ENCODE assay signal across 20 cellular contexts in genomic region chr7:436367-437128, GRCh38.
DNase-seq lines count a peak whose midpoint lies in the region; TF ChIP-seq lines count a peak whose summit lies in the region.
"Had no signal": no experiment of that assay in that cellular context is flagged by ENCODE, and none has a peak within 500 bp of the region (broad histone marks: within the 10 kb centered on the region; RNA-seq: fewer than 3 reads in every experiment).

No MANE protein-coding gene starts in this region.

- peak overlapping the region in 1 of 5 experiments; percentile 50 for H3K4me3 Mint-ChIP-seq in brain
- H3K4me3 Mint-ChIP-seq: CD4-positive, alpha-beta T cell had no signal

- CTCF ChIA-PET in mammary epithelial cell (lab: Charles Lee; ENCODE audit: low non-redundant PET) (no interaction called here), HEK293 (lab: Yijun Ruan, JAX) (interaction anchor here (0.6 kb wide), 1 partner anchor 262 kb away, joined by 5 read pairs; no protein-coding TSS in a partner anchor)

- dilution Hi-C loops in mammary epithelial cell (cut with HindIII; ENCODE audit: low sequenced_read_pairs) = loop anchor here (10.0 kb wide), 1 partner anchor 58 kb away; no protein-coding TSS in a partner anchor

- TF ChIP-seq CTCF in mammary epithelial cell (conservative IDR thresholded peaks at IDR 0.05 in 1 of 2, IDR thresholded peaks at IDR 0.05 in 1 of 2; ENCODE audit: extremely low read depth in 1 of 2, insufficient read depth in 1 of 2, low read depth in 1 of 2, low read length in 2 of 2) (no peak), breast epithelium (IDR thresholded peaks at IDR 0.05) (no peak), HEK293 (tag by site-specific recombination; IDR thresholded peaks at IDR 0.05) (no peak), brain (conservative IDR thresholded peaks at IDR 0.05) (no peak), prostate gland (IDR thresholded peaks at IDR 0.05) (no peak)

- H3K79me2 ChIP-seq in mammary epithelial cell (ENCODE audit: insufficient read depth, low read length) = no peaks in the 10 kb centered on the region

- BruUV-seq in mammary epithelial cell (replicated peaks; lab: Mats Ljungman, UMichigan) = no TSS peak

- WGBS in mammary epithelial cell (ENCODE audit: low coverage, missing lambda C conversion rate) = 73% methylated on average over 21 of the region's 33 CpGs
- WGBS in prostate gland = 87% methylated on average over 11 of the region's 33 CpGs

- H3K9me3 Mint-ChIP-seq in brain = peaks cover 0 to 19% (median 5%) of the 10 kb centered on the region in 5 experiments
- H3K9me3 Mint-ChIP-seq: CD4-positive, alpha-beta T cell had no signal

- H3K27ac ChIP-seq in mammary epithelial cell (ENCODE audit: insufficient read depth, low read depth, low read length) (no peak overlapping the region), breast epithelium (no peak overlapping the region), HEK293 (ENCODE audit: extremely low read depth, low read depth, low read length) (no peak overlapping the region), prostate gland (peak overlapping the region; percentile 80 to 87)
- H3K27ac ChIP-seq: PC-9, SJCRH30 had no signal

- H3K4me1 ChIP-seq in mammary epithelial cell (ENCODE audit: insufficient read depth, low read length) (peaks cover 13% of the 10 kb centered on the region), breast epithelium (no peaks in the 10 kb centered on the region), HEK293 (ENCODE audit: control insufficient read depth, insufficient read depth, low read length) (no peaks in the 10 kb centered on the region), prostate gland (replicated peaks) (peaks cover 8% of the 10 kb centered on the region)
- H3K4me1 ChIP-seq: BE2C had no signal

- H3K4me3 ChIP-seq in mammary epithelial cell (replicated peaks in 1 of 3; ENCODE audit: insufficient read depth in 1 of 3, low read depth in 2 of 3, low read length in 3 of 3) (no peak overlapping the region), breast epithelium (no peak overlapping the region), HEK293 (ENCODE audit: low read depth, low read length) (no peak overlapping the region), prostate gland (no peak overlapping the region)
- H3K4me3 ChIP-seq: GM12878, K562, PC-9, SJCRH30 had no signal

- POLR2A ChIA-PET in HEK293 (lab: Yijun Ruan, JAX) = no interaction called here

- no peaks in the 10 kb centered on the region for H3K27me3 ChIP-seq in mammary epithelial cell (ENCODE audit: insufficient read depth, low read length)
- H3K27me3 ChIP-seq in breast epithelium = peaks cover 0 to 2% of the 10 kb centered on the region in 2 donors
- H3K27me3 ChIP-seq in prostate gland (replicated peaks; ENCODE audit: insufficient read depth) = no peaks in the 10 kb centered on the region
- H3K27me3 ChIP-seq: BE2C, SJCRH30 had no signal

- no peak overlapping the region for H3K9ac ChIP-seq in mammary epithelial cell (ENCODE audit: insufficient read depth, low read length)

- no peaks in the 10 kb centered on the region for H4K20me1 ChIP-seq in mammary epithelial cell (ENCODE audit: insufficient read depth, low read length)

- TF ChIP-seq POLR2A in breast epithelium (IDR thresholded peaks at IDR 0.05) (no peak), prostate gland (IDR thresholded peaks at IDR 0.05) (no peak)

- H3K36me3 Mint-ChIP-seq in brain = no peaks in the 10 kb centered on the region

- H2AFZ ChIP-seq in mammary epithelial cell (ENCODE audit: low read depth, low read length) = peak overlapping the region; percentile 71
- H2AFZ ChIP-seq: PC-9 had no signal

- DNase-seq in mammary epithelial cell (no peak), breast epithelium (ENCODE audit: low spot score in 2 of 2) (no peak), prostate gland (ENCODE audit: low spot score) (no peak), NCI-H2029 treated with DMSO at 0.1 percent for 48 hours (lab: John Stamatoyannopoulos, UW) (no peak), nucleus accumbens (lab: John Stamatoyannopoulos, UW) (no peak), NCI-H2107 (lab: John Stamatoyannopoulos, UW) (no peak)
- DNase-seq: BE2C; CD4-positive, alpha-beta T cell; EL; HCEC 1CT; NCI-H1105 treated with DMSO at 0.1 percent for 48 hours; NCI-H1694; NCI-H2227 treated with DMSO at 0.1 percent for 48 hours; NCI-H524; PC-9; SJCRH30 had no signal

- no peaks in the 10 kb centered on the region for H3K36me3 ChIP-seq in mammary epithelial cell (ENCODE audit: insufficient read depth, low read length)
- no peaks in the 10 kb centered on the region for H3K36me3 ChIP-seq in breast epithelium
- no peaks in the 10 kb centered on the region for H3K36me3 ChIP-seq in HEK293 (ENCODE audit: control insufficient read depth in 2 of 2, insufficient read depth in 1 of 2, low read length in 2 of 2)
- no peaks in the 10 kb centered on the region for H3K36me3 ChIP-seq in prostate gland
- H3K36me3 ChIP-seq: BE2C, SJCRH30 had no signal

- in situ Hi-C loops in mammary epithelial cell (cut with MboI; ENCODE audit: low sequenced_read_pairs in 2 of 2) = no loop called here

- H3K9me3 ChIP-seq in mammary epithelial cell (replicated peaks; ENCODE audit: insufficient read depth, low read length) (no peaks in the 10 kb centered on the region), breast epithelium (no peaks in the 10 kb centered on the region), HEK293 (ENCODE audit: control insufficient read depth, insufficient read depth, low read depth, low read length) (no peaks in the 10 kb centered on the region), prostate gland (no peaks in the 10 kb centered on the region)
- H3K9me3 ChIP-seq: SJCRH30 had no signal

- no peaks in the 10 kb centered on the region for H3K27me3 Mint-ChIP-seq in brain
- H3K27me3 Mint-ChIP-seq: CD4-positive, alpha-beta T cell had no signal

- peaks cover 41% of the 10 kb centered on the region for H3K4me1 Mint-ChIP-seq in brain

- intact Hi-C loops in mammary epithelial cell (cut with micrococcal nuclease) = no loop called here
- intact Hi-C loops in breast epithelium (cut with DNase I; ENCODE audit: low total_unique reads) = no loop called here
- intact Hi-C loops in prostate gland (cut with DNase I) = no loop called here

- peak overlapping the region in 3 of 5 experiments; percentile 72 to 85 (median 82) for H3K27ac Mint-ChIP-seq in brain
- H3K27ac Mint-ChIP-seq: CD4-positive, alpha-beta T cell had no signal

- no peak overlapping the region for H3K4me2 ChIP-seq in mammary epithelial cell (ENCODE audit: insufficient read depth, low read depth, low read length)

TF ChIP-seq in HEK293, 187 proteins besides CTCF, POLR2A, EP300 and RAD21:
- TF ChIP-seq ZNF214 (tag by site-specific recombination; IDR thresholded peaks at IDR 0.05; ENCODE audit: borderline replicate concordance) (no peak), BCL6B (tag by site-specific recombination; IDR thresholded peaks at IDR 0.05) (no peak), ZBTB26 (tag by site-specific recombination; optimal IDR thresholded peaks at IDR 0.05) (no peak), ZNF292 (tag by site-specific recombination; IDR thresholded peaks at IDR 0.05; ENCODE audit: borderline replicate concordance, low read depth) (no peak), GLI2 (tag by site-specific recombination; IDR thresholded peaks at IDR 0.05; ENCODE audit: borderline replicate concordance, low read depth) (no peak), RBAK (tag by site-specific recombination; IDR thresholded peaks at IDR 0.05) (no peak), ZNF514 (tag by site-specific recombination; IDR thresholded peaks at IDR 0.05) (no peak), KLF16 (tag by site-specific recombination; IDR thresholded peaks at IDR 0.05) (no peak), ZSCAN30 (tag by site-specific recombination; IDR thresholded peaks at IDR 0.05) (no peak), ZNF394 (tag by site-specific recombination; IDR thresholded peaks at IDR 0.05; ENCODE audit: borderline replicate concordance) (no peak), ZFHX2 (tag by site-specific recombination; conservative IDR thresholded peaks at IDR 0.05) (peak; percentile 77), EGR2 (tag by site-specific recombination; IDR thresholded peaks at IDR 0.05; ENCODE audit: low read depth) (peak; percentile 52; the same call in 1 of the 2 replicates), ZIC2 (tag by site-specific recombination; IDR thresholded peaks at IDR 0.05) (peak; percentile 4; the same call in 1 of the 2 replicates)
TF ChIP-seq in HEK293: peak in this region for 3.

Comparison
In these comparisons a context has a peak if more than half of its experiments do, and no peak if none do; other contexts are left out.
1. H3K27ac ChIP-seq: peak in prostate gland (2 of 2); none in mammary epithelial cell (single experiment), breast epithelium (0 of 2) and HEK293 (single experiment).